16 cellular contexts compared by ENCODE assay signal in the genomic region with DNA sequence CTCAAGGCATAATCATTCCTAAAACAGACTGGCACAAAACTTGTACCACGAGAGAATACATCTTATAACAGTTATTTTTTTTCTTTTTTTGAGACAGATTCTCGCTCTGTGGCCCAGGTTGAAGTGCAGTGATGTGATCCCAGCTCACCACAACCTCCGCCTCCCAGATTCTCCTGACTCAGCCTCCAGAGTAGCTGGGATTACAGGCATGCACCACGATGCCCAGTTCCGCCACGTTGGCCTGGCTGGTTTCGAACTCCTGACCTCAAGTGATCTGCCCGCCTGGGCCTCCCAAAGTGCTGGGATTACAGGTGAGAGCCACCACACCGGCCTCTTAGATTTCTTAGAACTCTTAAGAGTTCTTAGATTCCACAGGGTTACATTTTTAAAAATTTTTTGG. TPM values are rescaled to one million over a fixed set of nuclear protein-coding genes. Genes with fewer than 3 reads are reported as not detected.
A peak's percentile ranks its signal among the peaks of the same experiment; 100 is the strongest.
DNase-seq lines count a peak whose midpoint lies in the region; ATAC-seq, FAIRE-seq and TF ChIP-seq lines count a peak whose summit lies in the region.
"Had no signal": no experiment of that assay in that cellular context is flagged by ENCODE, and none has a peak within 500 bp of the region (broad histone marks: within the 10 kb centered on the region; RNA-seq: fewer than 3 reads in every experiment).

No MANE protein-coding gene starts in this region.

- H3K4me3 Mint-ChIP-seq in CD4-positive, alpha-beta T cell: peak overlapping the region; percentile 81
- H3K4me3 Mint-ChIP-seq in astrocyte (ENCODE audit: unreplicated experiment): peak overlapping the region; percentile 96
- H3K4me3 Mint-ChIP-seq in natural killer cell treated with Interleukin-12 subunit alpha and Interleukin-12 subunit beta and Interleukin-15 and Interleukin-18, amount 100 ng/mL, for 72 hours: peak overlapping the region; percentile 56

- H3K4me1 ChIP-seq in HUES48 (ENCODE audit: control insufficient read depth, insufficient read depth, low read length) (peaks cover 11% of the 10 kb centered on the region), astrocyte (ENCODE audit: insufficient read depth, low read length) (peaks cover 20% of the 10 kb centered on the region)

- H3K9me3 ChIP-seq in CD4-positive, alpha-beta T cell (ENCODE audit: control insufficient read depth, low read length): no peaks in the 10 kb centered on the region
- H3K9me3 ChIP-seq in HUES48 (ENCODE audit: control insufficient read depth, insufficient read depth, low read length) (no peaks in the 10 kb centered on the region), astrocyte (ENCODE audit: insufficient read depth, low read depth, low read length) (no peaks in the 10 kb centered on the region)
- H3K9me3 ChIP-seq: gastroesophageal sphincter, Peyer's patch had no signal

- H3K27ac ChIP-seq in CD4-positive, alpha-beta T cell (ENCODE audit: low read depth, low read length): no peak overlapping the region
- H3K27ac ChIP-seq in HUES48 (ENCODE audit: low read depth, low read length) (no peak overlapping the region), astrocyte (ENCODE audit: low read depth, low read length) (no peak overlapping the region)
- H3K27ac ChIP-seq: Peyer's patch had no signal

- H3K79me2 ChIP-seq in astrocyte (ENCODE audit: insufficient read depth, low read length): peaks cover 87% of the 10 kb centered on the region

- peaks cover 85% of the 10 kb centered on the region for H4K20me1 ChIP-seq in astrocyte (ENCODE audit: insufficient read depth, low read length)

- H3K27me3 Mint-ChIP-seq in CD4-positive, alpha-beta T cell: no peaks in the 10 kb centered on the region
- no peaks in the 10 kb centered on the region for H3K27me3 Mint-ChIP-seq in astrocyte (ENCODE audit: low read depth, unreplicated experiment)
- no peaks in the 10 kb centered on the region for H3K27me3 Mint-ChIP-seq in natural killer cell treated with Interleukin-12 subunit alpha and Interleukin-12 subunit beta and Interleukin-15 and Interleukin-18, amount 100 ng/mL, for 72 hours
- H3K27me3 Mint-ChIP-seq: stimulated activated memory B cell treated with anti-CD40 and anti-IgM and Interleukin-4, amounts not matched to agents 10 μg/mL and 1 μg/mL and 100 μg/mL, for 72 hours had no signal

- TF ChIP-seq CTCF in CD4-positive, alpha-beta T cell (IDR thresholded peaks at IDR 0.05): no peak
- no peak for TF ChIP-seq CTCF in astrocyte (IDR thresholded peaks at IDR 0.05; ENCODE audit: insufficient read depth, low read depth, low read length)

- no peaks in the 10 kb centered on the region for H3K9me3 Mint-ChIP-seq in CD4-positive, alpha-beta T cell
- no peaks in the 10 kb centered on the region for H3K9me3 Mint-ChIP-seq in astrocyte (ENCODE audit: unreplicated experiment)
- no peaks in the 10 kb centered on the region for H3K9me3 Mint-ChIP-seq in natural killer cell treated with Interleukin-12 subunit alpha and Interleukin-12 subunit beta and Interleukin-15 and Interleukin-18, amount 100 ng/mL, for 72 hours
- H3K9me3 Mint-ChIP-seq: stimulated activated memory B cell treated with anti-CD40 and anti-IgM and Interleukin-4, amounts not matched to agents 10 μg/mL and 1 μg/mL and 100 μg/mL, for 72 hours had no signal

- no peak overlapping the region for H2AFZ ChIP-seq in astrocyte (ENCODE audit: low read depth, low read length)

- no peaks in the 10 kb centered on the region for H3K27me3 ChIP-seq in CD4-positive, alpha-beta T cell (ENCODE audit: control insufficient read depth, insufficient read depth, low read length)
- H3K27me3 ChIP-seq in HUES48 (ENCODE audit: control insufficient read depth, insufficient read depth, low read length) (no peaks in the 10 kb centered on the region), astrocyte (ENCODE audit: insufficient read depth, low read length) (no peaks in the 10 kb centered on the region)
- H3K27me3 ChIP-seq: gastroesophageal sphincter, Peyer's patch had no signal

- H3K36me3 Mint-ChIP-seq in CD4-positive, alpha-beta T cell (ENCODE audit: low read depth): peaks cover 82% of the 10 kb centered on the region
- H3K36me3 Mint-ChIP-seq in astrocyte (ENCODE audit: low read depth, unreplicated experiment): peaks cover 7% of the 10 kb centered on the region
- peaks cover 25% of the 10 kb centered on the region for H3K36me3 Mint-ChIP-seq in natural killer cell treated with Interleukin-12 subunit alpha and Interleukin-12 subunit beta and Interleukin-15 and Interleukin-18, amount 100 ng/mL, for 72 hours

- H3K4me1 Mint-ChIP-seq in CD4-positive, alpha-beta T cell (ENCODE audit: low read depth): peaks cover 76% of the 10 kb centered on the region
- peaks cover 29% of the 10 kb centered on the region for H3K4me1 Mint-ChIP-seq in astrocyte (ENCODE audit: low read depth, unreplicated experiment)
- H3K4me1 Mint-ChIP-seq in natural killer cell treated with Interleukin-12 subunit alpha and Interleukin-12 subunit beta and Interleukin-15 and Interleukin-18, amount 100 ng/mL, for 72 hours (ENCODE audit: low read depth in 2 of 2): peaks cover 49 to 62% of the 10 kb centered on the region in 2 donors

- intact Hi-C loops in CD4-positive, alpha-beta T cell (cut with DNase I, micrococcal nuclease): loop anchor here (2.0 to 5.0 kb wide), 2 partner anchors 37 to 338 kb away; a partner anchor contains a TSS

- POLR2A ChIA-PET in CD4-positive, alpha-beta T cell (lab: Charles Lee): interaction anchor here (1.2 to 1.4 kb wide), 2 partner anchors 10 to 114 kb away, joined by 4 read pairs; no protein-coding TSS in a partner anchor

- no peak for ATAC-seq in CD4-positive, alpha-beta T cell (ENCODE audit: poor library complexity)
- no peak for ATAC-seq in natural killer cell treated with Interleukin-12 subunit alpha and Interleukin-12 subunit beta and Interleukin-15 and Interleukin-18, amount 100 ng/mL, for 72 hours
- ATAC-seq in GM19324 (IDR thresholded peaks at IDR 0.05; ENCODE audit: low FRiP score, unreplicated experiment): no peak
- ATAC-seq: gastroesophageal sphincter; left cardiac atrium; stimulated activated memory B cell treated with anti-CD40 and anti-IgM and Interleukin-4, amounts not matched to agents 10 μg/mL and 1 μg/mL and 100 μg/mL, for 72 hours had no signal

- FAIRE-seq in astrocyte (lab: Jason Lieb, UNC): no peak

- 0 out of 2 replicates have a peak overlapping the region, but pooled peaks have one; percentile 13 for H3K4me3 ChIP-seq in HUES48 (ENCODE audit: low read depth, low read length)
- no peak overlapping the region for H3K4me3 ChIP-seq in astrocyte (ENCODE audit: insufficient read depth, low read depth, low read length)

- peaks cover 56% of the 10 kb centered on the region for H3K36me3 ChIP-seq in HUES48 (ENCODE audit: control insufficient read depth, insufficient read depth, low read length)
- H3K36me3 ChIP-seq in astrocyte (ENCODE audit: insufficient read depth, low read length): peaks cover 20% of the 10 kb centered on the region

- H3K9ac ChIP-seq in HUES48 (ENCODE audit: low read depth, low read length) (no peak overlapping the region), astrocyte (ENCODE audit: low read length) (peak overlapping the region; percentile 52)

- H3K4me2 ChIP-seq in astrocyte (ENCODE audit: low read length): peak overlapping the region; percentile 88

- CTCF ChIA-PET in CD4-positive, alpha-beta T cell (lab: Charles Lee): interaction anchor here (0.7 to 2.9 kb wide), 5 partner anchors 36 to 143 kb away, joined by 3 to 17 read pairs (median 7); no protein-coding TSS in a partner anchor

- peak overlapping the region; percentile 75 for H3K27ac Mint-ChIP-seq in CD4-positive, alpha-beta T cell
- H3K27ac Mint-ChIP-seq in astrocyte (ENCODE audit: unreplicated experiment): peak overlapping the region; percentile 47
- peak overlapping the region in 1 of 2 donors; percentile 59 for H3K27ac Mint-ChIP-seq in natural killer cell treated with Interleukin-12 subunit alpha and Interleukin-12 subunit beta and Interleukin-15 and Interleukin-18, amount 100 ng/mL, for 72 hours
- H3K27ac Mint-ChIP-seq: stimulated activated memory B cell treated with anti-CD40 and anti-IgM and Interleukin-4, amounts not matched to agents 10 μg/mL and 1 μg/mL and 100 μg/mL, for 72 hours had no signal

- DNase-seq in CD4-positive, alpha-beta T cell: no peak
- DNase-seq in astrocyte (ENCODE audit: low read depth) (no peak), germinal center (ENCODE audit: low spot score) (no peak), glomerular visceral epithelial cell (ENCODE audit: extremely low spot score) (no peak)
- DNase-seq in natural killer cell treated with Interleukin-12 subunit alpha and Interleukin-12 subunit beta and Interleukin-15 and Interleukin-18, amount 100 ng/mL, for 72 hours (ENCODE audit: low spot score): no peak
- no peak for DNase-seq in stimulated activated CD4-positive, alpha-beta T cell treated with anti-CD3 and anti-CD28 coated beads, Interleukin-15, amount 100 ng/mL, for 24 hours
- DNase-seq: cortex of kidney, DMS53, left cardiac atrium, NCI-H2081 treated with DMSO at 0.1 percent for 48 hours, Peyer's patch had no signal

RNA-seq across cellular contexts. Expression of a gene that starts 4.1 kb away (rescaled TPM):
- 10 to 100 TPM; 78.4 to 82.2 TPM for total RNA-seq in CD4-positive, alpha-beta T cell
- 73.7 and 79.8 TPM in 2 replicates for total RNA-seq in astrocyte
- 10 to 100 TPM; 74.2 to 97.0 TPM for total RNA-seq in natural killer cell treated with Interleukin-12 subunit alpha and Interleukin-12 subunit beta and Interleukin-15 and Interleukin-18, amount 100 ng/mL, for 72 hours

RNA-seq across cellular contexts. Expression of a gene that starts 43.2 kb away (rescaled TPM):
- not detected for total RNA-seq in CD4-positive, alpha-beta T cell
- not detected in 2 replicates for total RNA-seq in astrocyte
- total RNA-seq in natural killer cell treated with Interleukin-12 subunit alpha and Interleukin-12 subunit beta and Interleukin-15 and Interleukin-18, amount 100 ng/mL, for 72 hours: not detected
- total RNA-seq: gastroesophageal sphincter, left cardiac atrium, omental fat pad, Peyer's patch had no signal
